ENCODE assay signal across 1 cellular context in the genomic region with DNA sequence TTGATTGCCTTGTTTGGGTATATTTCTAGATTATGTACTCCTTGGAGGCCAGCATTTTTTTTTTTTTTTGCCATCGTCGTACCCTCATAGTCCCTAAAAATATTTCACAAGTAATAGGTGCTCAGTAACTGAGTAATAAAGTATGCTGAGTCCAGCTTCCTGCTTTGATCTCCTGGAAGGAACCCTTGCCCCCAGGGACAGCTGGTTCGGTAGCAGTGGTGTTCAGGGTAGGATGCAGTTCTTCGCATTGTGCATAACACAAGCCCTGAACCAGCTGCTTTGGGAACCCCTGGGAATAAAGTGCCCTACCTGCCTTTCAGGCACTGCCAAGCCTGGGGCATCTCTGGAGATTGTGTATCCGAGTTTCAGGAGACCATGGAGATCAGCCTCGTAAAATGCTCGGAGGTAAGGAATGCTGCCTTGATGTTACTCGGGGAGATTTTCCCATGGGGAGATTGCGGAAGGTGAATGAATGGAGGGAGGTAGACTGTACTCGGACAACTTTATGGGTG.
TF ChIP-seq lines count a peak whose summit lies in the region.

No MANE protein-coding gene starts in this region.

TF ChIP-seq in GM23338, 12 proteins besides CTCF, POLR2A, EP300 and RAD21:
- TF ChIP-seq, protein P1, sequence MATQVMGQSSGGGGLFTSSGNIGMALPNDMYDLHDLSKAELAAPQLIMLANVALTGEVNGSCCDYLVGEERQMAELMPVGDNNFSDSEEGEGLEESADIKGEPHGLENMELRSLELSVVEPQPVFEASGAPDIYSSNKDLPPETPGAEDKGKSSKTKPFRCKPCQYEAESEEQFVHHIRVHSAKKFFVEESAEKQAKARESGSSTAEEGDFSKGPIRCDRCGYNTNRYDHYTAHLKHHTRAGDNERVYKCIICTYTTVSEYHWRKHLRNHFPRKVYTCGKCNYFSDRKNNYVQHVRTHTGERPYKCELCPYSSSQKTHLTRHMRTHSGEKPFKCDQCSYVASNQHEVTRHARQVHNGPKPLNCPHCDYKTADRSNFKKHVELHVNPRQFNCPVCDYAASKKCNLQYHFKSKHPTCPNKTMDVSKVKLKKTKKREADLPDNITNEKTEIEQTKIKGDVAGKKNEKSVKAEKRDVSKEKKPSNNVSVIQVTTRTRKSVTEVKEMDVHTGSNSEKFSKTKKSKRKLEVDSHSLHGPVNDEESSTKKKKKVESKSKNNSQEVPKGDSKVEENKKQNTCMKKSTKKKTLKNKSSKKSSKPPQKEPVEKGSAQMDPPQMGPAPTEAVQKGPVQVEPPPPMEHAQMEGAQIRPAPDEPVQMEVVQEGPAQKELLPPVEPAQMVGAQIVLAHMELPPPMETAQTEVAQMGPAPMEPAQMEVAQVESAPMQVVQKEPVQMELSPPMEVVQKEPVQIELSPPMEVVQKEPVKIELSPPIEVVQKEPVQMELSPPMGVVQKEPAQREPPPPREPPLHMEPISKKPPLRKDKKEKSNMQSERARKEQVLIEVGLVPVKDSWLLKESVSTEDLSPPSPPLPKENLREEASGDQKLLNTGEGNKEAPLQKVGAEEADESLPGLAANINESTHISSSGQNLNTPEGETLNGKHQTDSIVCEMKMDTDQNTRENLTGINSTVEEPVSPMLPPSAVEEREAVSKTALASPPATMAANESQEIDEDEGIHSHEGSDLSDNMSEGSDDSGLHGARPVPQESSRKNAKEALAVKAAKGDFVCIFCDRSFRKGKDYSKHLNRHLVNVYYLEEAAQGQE (IDR thresholded peaks at IDR 0.05; ENCODE audit: unreplicated experiment), result no peak
- TF ChIP-seq NANOG (IDR thresholded peaks at IDR 0.05; ENCODE audit: borderline replicate concordance) (no peak), ZNF331 (CRISPR knock-in tag; IDR thresholded peaks at IDR 0.05; ENCODE audit: low read depth) (no peak), STAT1 (IDR thresholded peaks at IDR 0.05; ENCODE audit: unreplicated experiment) (no peak), EZH2phosphoT487 (IDR thresholded peaks at IDR 0.05; ENCODE audit: unreplicated experiment) (no peak), ZNF114 (CRISPR knock-in tag; IDR thresholded peaks at IDR 0.05) (no peak)
